ENCODE assay signal across 14 cellular contexts in genomic region chr7:47648301-47648900, GRCh38.
DNase-seq lines count a peak whose midpoint lies in the region; ATAC-seq and TF ChIP-seq lines count a peak whose summit lies in the region.
"Had no signal": no experiment of that assay in that cellular context is flagged by ENCODE, and none has a peak within 500 bp of the region (broad histone marks: within the 10 kb centered on the region; RNA-seq: fewer than 3 reads in every experiment).

No MANE protein-coding gene starts in this region.

- H3K9me3 Mint-ChIP-seq in memory B cell (peaks cover 7% of the 10 kb centered on the region), CD14-positive monocyte (peaks cover 8 to 14% (median 12%) of the 10 kb centered on the region in 7 donors)

- ATAC-seq in Right ventricle myocardium inferior, result peak; percentile 38
- ATAC-seq in left cardiac atrium, result no peak
- ATAC-seq in memory B cell (ENCODE audit: low read depth), result no peak
- ATAC-seq: activated CD8-positive, alpha-beta memory T cell treated with anti-CD3 and anti-CD28 coated beads, Interleukin-2, amount 10 ng/mL, durations not matched to agents 7 days and 5 days; K562 had no signal

- H3K27me3 Mint-ChIP-seq in memory B cell (no peaks in the 10 kb centered on the region), CD14-positive monocyte (ENCODE audit: low read depth in 3 of 3) (peaks cover 3 to 4% (median 4%) of the 10 kb centered on the region in 3 donors)
- H3K27me3 Mint-ChIP-seq: activated CD8-positive, alpha-beta memory T cell treated with anti-CD3 and anti-CD28 coated beads, Interleukin-2, amount 10 ng/mL, durations not matched to agents 7 days and 5 days had no signal

- H3K4me1 Mint-ChIP-seq in memory B cell (peaks cover 17% of the 10 kb centered on the region), CD14-positive monocyte (peaks cover 41% of the 10 kb centered on the region)

- H3K4me3 Mint-ChIP-seq in memory B cell (no peak overlapping the region), CD14-positive monocyte (no peak overlapping the region)
- H3K4me3 Mint-ChIP-seq: activated CD8-positive, alpha-beta memory T cell treated with anti-CD3 and anti-CD28 coated beads, Interleukin-2, amount 10 ng/mL, durations not matched to agents 7 days and 5 days had no signal

- H3K27ac Mint-ChIP-seq in memory B cell (peak overlapping the region; percentile 22), CD14-positive monocyte (peak overlapping the region in 2 of 7 donors; percentile 4 to 39)
- H3K27ac Mint-ChIP-seq: activated CD8-positive, alpha-beta memory T cell treated with anti-CD3 and anti-CD28 coated beads, Interleukin-2, amount 10 ng/mL, durations not matched to agents 7 days and 5 days had no signal

- no peak for TF ChIP-seq CTCF in CD14-positive monocyte (IDR thresholded peaks at IDR 0.05)

- intact Hi-C loops in Right ventricle myocardium inferior (cut with DNase I), result no loop called here
- intact Hi-C loops in left cardiac atrium (cut with DNase I), result no loop called here
- intact Hi-C loops in CD14-positive monocyte (cut with micrococcal nuclease), result loop anchor here in 1 of 2 donors (10.0 kb wide), 1 partner anchor 46 kb away; no protein-coding TSS in a partner anchor

- DNase-seq in Right ventricle myocardium inferior (ENCODE audit: missing footprints), result no peak
- DNase-seq in left cardiac atrium, result no peak
- peak; percentile 79 for DNase-seq in astrocyte of the hippocampus (ENCODE audit: low read depth, low spot score)
- DNase-seq in memory B cell (ENCODE audit: low spot score in 2 of 2), result no peak
- peak; percentile 74 for DNase-seq in stromal cell of bone marrow (ENCODE audit: low read depth)
- DNase-seq in CD14-positive monocyte (ENCODE audit: low spot score), result no peak
- no peak for DNase-seq in NCI-H187 (lab: John Stamatoyannopoulos, UW)
- no peak for DNase-seq in NOMO-1 treated with dmso at 0.1 percent for 144 hours (lab: John Stamatoyannopoulos, UW; ENCODE audit: unreplicated experiment)
- DNase-seq: activated CD8-positive, alpha-beta memory T cell treated with anti-CD3 and anti-CD28 coated beads, Interleukin-2, amount 10 ng/mL, durations not matched to agents 7 days and 5 days; adrenal gland; DND-41; stimulated activated CD4-positive, alpha-beta T cell treated with anti-CD3 and anti-CD28 coated beads, Interleukin-12 subunit alpha, Interleukin-12 subunit beta, amount 100 ng/mL, for 4 hours; T1000 had no signal

- H3K36me3 Mint-ChIP-seq in memory B cell, result peaks cover 6% of the 10 kb centered on the region
- peaks cover 1 to 4% of the 10 kb centered on the region in 2 donors for H3K36me3 Mint-ChIP-seq in CD14-positive monocyte
- H3K36me3 Mint-ChIP-seq: activated CD8-positive, alpha-beta memory T cell treated with anti-CD3 and anti-CD28 coated beads, Interleukin-2, amount 10 ng/mL, durations not matched to agents 7 days and 5 days had no signal

Comparison
In these comparisons a context has a peak if more than half of its experiments do, and no peak if none do; other contexts are left out.
1. DNase-seq: peak in astrocyte of the hippocampus (single experiment) and stromal cell of bone marrow (single experiment); none in Right ventricle myocardium inferior (single experiment), left cardiac atrium (single experiment), memory B cell (0 of 2), CD14-positive monocyte (single experiment), NCI-H187 (0 of 2) and NOMO-1 treated with dmso at 0.1 percent for 144 hours (single experiment).